ENCODE assay signal across 16 cellular contexts in the genomic region with DNA sequence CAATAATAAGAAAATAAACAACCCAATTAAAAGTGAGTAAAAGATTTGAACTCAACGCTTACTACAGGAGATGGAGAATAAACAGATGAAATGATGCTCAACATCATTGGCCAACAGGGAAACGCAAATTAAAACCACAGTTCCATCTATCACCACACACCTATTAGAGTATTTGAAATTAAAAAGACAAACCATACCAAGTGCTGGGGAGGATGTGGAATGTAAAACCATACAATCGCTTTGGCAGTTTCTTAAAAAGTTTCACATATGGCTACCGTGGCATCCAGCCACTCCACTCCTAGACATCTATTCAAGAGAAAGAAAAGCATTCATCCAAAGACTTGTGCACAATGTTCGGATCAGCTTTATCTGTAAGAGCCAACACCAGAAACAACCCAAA. TPM values are rescaled to one million over a fixed set of nuclear protein-coding genes. Genes with fewer than 3 reads are reported as not detected.
DNase-seq lines count a peak whose midpoint lies in the region; ATAC-seq and TF ChIP-seq lines count a peak whose summit lies in the region.
"Had no signal": no experiment of that assay in that cellular context is flagged by ENCODE, and none has a peak within 500 bp of the region (broad histone marks: within the 10 kb centered on the region; RNA-seq: fewer than 3 reads in every experiment).

No MANE protein-coding gene starts in this region.

- no peaks in the 10 kb centered on the region for H3K4me1 Mint-ChIP-seq in activated T-cell treated with anti-CD3 and anti-CD28 coated beads, Interleukin-2, amount 50 U/mL, for 72 hours (ENCODE audit: low read depth)
- H3K4me1 Mint-ChIP-seq in T-cell (peaks cover 0 to 11% (median 7%) of the 10 kb centered on the region in 3 donors), endothelial cell (ENCODE audit: unreplicated experiment) (peaks cover 2% of the 10 kb centered on the region)

- POLR2A ChIA-PET in T-cell (lab: Charles Lee) = no interaction called here

- no peak for ATAC-seq in activated T-cell treated with anti-CD3 and anti-CD28 coated beads, Interleukin-2, amount 50 U/mL, for 72 hours (replicated peaks in 1 of 2)
- no peak for ATAC-seq in T-cell (replicated peaks in 1 of 4)

- TF ChIP-seq POLR2A in erythroblast (IDR thresholded peaks at IDR 0.05; ENCODE audit: low read length) = no peak

- peaks cover 41% of the 10 kb centered on the region for H3K27me3 Mint-ChIP-seq in activated T-cell treated with anti-CD3 and anti-CD28 coated beads, Interleukin-2, amount 50 U/mL, for 72 hours (ENCODE audit: low read depth)
- H3K27me3 Mint-ChIP-seq in T-cell (peaks cover 8 to 9% of the 10 kb centered on the region in 2 donors), endothelial cell (ENCODE audit: unreplicated experiment) (peaks cover 3% of the 10 kb centered on the region)

- H3K27ac Mint-ChIP-seq in activated T-cell treated with anti-CD3 and anti-CD28 coated beads, Interleukin-2, amount 50 U/mL, for 72 hours = no peak overlapping the region
- H3K27ac Mint-ChIP-seq in T-cell = peak overlapping the region in 1 of 2 donors; percentile 2
- no peak overlapping the region for H3K27ac Mint-ChIP-seq in endothelial cell (ENCODE audit: unreplicated experiment)

- intact Hi-C loops in posterior vena cava (cut with DNase I) = no loop called here

- peak overlapping the region; percentile 54 to 69 for H3K4me3 Mint-ChIP-seq in activated T-cell treated with anti-CD3 and anti-CD28 coated beads, Interleukin-2, amount 50 U/mL, for 72 hours
- H3K4me3 Mint-ChIP-seq in T-cell (peak overlapping the region; percentile 55 to 69 (median 62)), endothelial cell (ENCODE audit: unreplicated experiment) (peak overlapping the region; percentile 79)

- H3K36me3 Mint-ChIP-seq in activated T-cell treated with anti-CD3 and anti-CD28 coated beads, Interleukin-2, amount 50 U/mL, for 72 hours (ENCODE audit: insufficient read depth in 2 of 2) = no peaks in the 10 kb centered on the region
- H3K36me3 Mint-ChIP-seq in T-cell (no peaks in the 10 kb centered on the region), endothelial cell (ENCODE audit: low read depth, unreplicated experiment) (peaks cover 4% of the 10 kb centered on the region)

- no peak for DNase-seq in activated T-cell treated with anti-CD3 and anti-CD28 coated beads, Interleukin-2, amount 50 U/mL, for 72 hours
- no peak for DNase-seq in activated T-cell treated with anti-CD3 and anti-CD28 coated beads, Interleukin-2, amount 50 U/mL, for 48 hours
- DNase-seq in T-cell (no peak), endothelial cell (ENCODE audit: low spot score) (no peak), posterior vena cava (ENCODE audit: low spot score) (peak; percentile 5), COR-L47 (lab: John Stamatoyannopoulos, UW) (no peak), erythroblast (lab: John Stamatoyannopoulos, UW) (no peak), NCI-H1105 (lab: John Stamatoyannopoulos, UW) (no peak)
- DNase-seq: activated CD4-positive, alpha-beta T cell treated with anti-CD3 and anti-CD28 coated beads for 4 hours; mesenchymal stem cell; NCI-H1436; PC-9; sigmoid colon; stimulated activated CD4-positive, alpha-beta T cell treated with anti-CD3 and anti-CD28 coated beads, Interleukin-1b, Interleukin-23, amount 100 ng/mL, for 48 hours; stomach had no signal

- CTCF ChIA-PET in T-cell (lab: Charles Lee) = interaction anchor here in 1 of 2 donors (0.6 kb wide), 1 partner anchor 325 kb away, joined by 6 read pairs; no protein-coding TSS in a partner anchor

- TF ChIP-seq CTCF in endothelial cell (IDR thresholded peaks at IDR 0.05; ENCODE audit: unreplicated experiment) = no peak

- peaks cover 0 to 1% of the 10 kb centered on the region in 2 donors for H3K9me3 Mint-ChIP-seq in activated T-cell treated with anti-CD3 and anti-CD28 coated beads, Interleukin-2, amount 50 U/mL, for 72 hours
- peaks cover 0 to 12% (median 8%) of the 10 kb centered on the region in 3 donors for H3K9me3 Mint-ChIP-seq in T-cell
- no peaks in the 10 kb centered on the region for H3K9me3 Mint-ChIP-seq in endothelial cell (ENCODE audit: unreplicated experiment)

RNA-seq across cellular contexts. Expression of a gene that starts 1.3 kb away (rescaled TPM):
- total RNA-seq in activated T-cell treated with anti-CD3 and anti-CD28 coated beads, Interleukin-2, amount 50 U/mL, for 72 hours = 1 to 10 TPM; 2.8 to 3.8 TPM
- 1 to 10 TPM in 2 of 5 donors, under 1 TPM in 3; 0.76 to 2.2 (median 0.98) TPM for total RNA-seq in T-cell
- total RNA-seq in endothelial cell (ENCODE audit: unreplicated experiment) = 9.1 TPM
- total RNA-seq in posterior vena cava = 1 to 10 TPM; 1.5 to 1.8 TPM
- total RNA-seq: M059J had no signal
